In the genomic region with DNA sequence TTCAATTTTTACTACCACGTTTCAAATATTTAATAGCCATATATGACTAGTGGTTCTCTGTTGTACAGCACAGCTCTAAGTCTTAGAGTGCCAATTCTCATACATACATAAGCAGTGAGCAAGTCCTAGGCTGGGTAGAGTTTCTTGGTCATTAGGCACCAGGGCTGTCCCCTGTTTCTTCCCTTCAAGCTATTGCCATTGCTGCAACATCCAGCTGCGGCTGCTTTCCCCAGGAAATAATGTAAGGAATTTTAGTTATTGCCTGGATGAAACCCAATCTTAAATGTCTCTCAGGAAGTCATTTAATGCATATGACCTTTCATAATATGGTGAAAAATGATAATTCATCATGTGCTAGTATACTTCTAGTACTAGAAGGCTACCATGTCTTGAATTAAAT, we compare ENCODE assay signal across 16 cellular contexts.
"Had no signal": no experiment of that assay in that cellular context is flagged by ENCODE, and none has a peak within 500 bp of the region (broad histone marks: within the 10 kb centered on the region; RNA-seq: fewer than 3 reads in every experiment).

No MANE protein-coding gene starts in this region.

- H3K27me3 ChIP-seq: gastroesophageal sphincter, heart right ventricle, stomach had no signal

- H3K4me3 ChIP-seq: gastroesophageal sphincter, heart right ventricle, stomach had no signal

- H3K36me3 ChIP-seq: gastroesophageal sphincter, heart right ventricle, stomach had no signal

- DNase-seq: activated CD4-positive, alpha-beta T cell treated with anti-CD3 and anti-CD28 coated beads, Interleukin-2, amount 50 U/mL, for 4 hours; activated gamma-delta T cell treated with Interleukin-2 at 50 U/mL for 16 hours; amniotic stem cell; caudate nucleus; endodermal cell; heart right ventricle; immature natural killer cell; kidney glomerular epithelial cell; nucleus accumbens; stimulated activated CD4-positive, alpha-beta T cell treated with anti-CD3 and anti-CD28 coated beads, Interleukin-4, amount 100 ng/mL, for 24 hours; stomach had no signal

- H3K27ac ChIP-seq: epithelial cell of prostate, gastroesophageal sphincter, stomach had no signal

- H3K9me3 ChIP-seq: stomach had no signal

- H3K4me1 ChIP-seq: gastroesophageal sphincter had no signal

- ATAC-seq: gastroesophageal sphincter; heart right ventricle; natural killer cell treated with Interleukin-12 subunit alpha and Interleukin-12 subunit beta and Interleukin-15 and Interleukin-18, amount 100 ng/mL, for 72 hours; sciatic nerve; stimulated activated effector memory CD8-positive, alpha-beta T cell treated with anti-CD3 and anti-CD28 coated beads, Interleukin-12 subunit alpha, Interleukin-12 subunit beta, amount 100 ng/mL, for 72 hours had no signal
